ENCODE assay signal across 11 cellular contexts in the genomic region with DNA sequence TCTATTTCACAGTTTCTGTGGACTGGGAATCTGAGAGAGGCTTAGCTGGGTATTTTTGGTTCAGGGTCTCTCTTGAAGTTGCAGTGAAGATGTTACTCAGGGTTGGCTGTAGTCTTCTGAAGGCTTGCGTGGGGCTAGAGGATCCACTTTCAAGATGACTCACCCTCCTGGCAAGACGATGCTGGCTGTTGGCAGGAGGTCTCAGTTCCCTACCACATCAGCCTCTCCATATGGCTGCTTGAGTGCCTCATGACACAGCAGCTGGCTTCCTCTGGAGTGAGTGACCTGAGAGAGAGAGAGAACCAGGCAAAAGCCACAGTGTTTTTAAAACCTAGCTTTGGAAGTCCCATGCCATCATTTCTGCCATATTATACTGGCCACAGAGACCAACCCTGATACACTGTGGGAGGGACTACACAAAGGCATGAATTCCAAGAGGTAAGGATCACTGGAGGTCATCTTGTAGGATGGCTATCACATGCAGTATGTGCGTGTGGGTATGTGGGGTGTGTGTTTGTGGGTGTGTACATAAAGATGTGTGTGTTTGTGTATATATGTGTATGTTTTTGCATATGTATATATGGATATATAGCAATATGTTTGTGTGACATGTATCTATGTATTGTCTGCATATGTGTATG. TPM values are rescaled to one million over a fixed set of nuclear protein-coding genes. Genes with fewer than 3 reads are reported as not detected.
A peak's percentile ranks its signal among the peaks of the same experiment; 100 is the strongest.
DNase-seq lines count a peak whose midpoint lies in the region; FAIRE-seq and TF ChIP-seq lines count a peak whose summit lies in the region.
"Had no signal": no experiment of that assay in that cellular context is flagged by ENCODE, and none has a peak within 500 bp of the region (broad histone marks: within the 10 kb centered on the region; RNA-seq: fewer than 3 reads in every experiment).

No MANE protein-coding gene starts in this region.

- FAIRE-seq in GM12892 (lab: Jason Lieb, UNC) (peak; percentile 76), H54 (lab: Jason Lieb, UNC) (peak; percentile 96)
- FAIRE-seq: islet of Langerhans had no signal

- DNase-seq in GM12892 (ENCODE audit: insufficient read length) (no peak), H54 (ENCODE audit: insufficient read length, low spot score) (peak; percentile 78), M059J (ENCODE audit: low read depth) (peak; percentile 96), astrocyte of the cerebellum (ENCODE audit: low read depth) (peak; percentile 92), middle frontal gyrus (ENCODE audit: extremely low spot score, low spot score) (peak; percentile 32)
- no peak for DNase-seq in activated naive CD4-positive, alpha-beta T cell (lab: John Stamatoyannopoulos, UW)
- DNase-seq in effector CD8-positive, alpha-beta T cell (lab: John Stamatoyannopoulos, UW): no peak
- DNase-seq in activated CD8-positive, alpha-beta memory T cell treated with anti-CD3 and anti-CD28 coated beads for 24 hours: no peak

- H3K4me3 ChIP-seq in astrocyte of the cerebellum (ENCODE audit: low read depth, low read length): no peak overlapping the region
- H3K4me3 ChIP-seq: SK-N-MC, uterus had no signal

- no peak for TF ChIP-seq CTCF in astrocyte of the cerebellum (IDR thresholded peaks at IDR 0.05; ENCODE audit: low read depth, low read length, missing control alignments)

- no peak for TF ChIP-seq POLR2A in GM12892 (IDR thresholded peaks at IDR 0.05; ENCODE audit: low read depth, low read length)
- no peak for TF ChIP-seq POLR2A in H54 (IDR thresholded peaks at IDR 0.05; ENCODE audit: low read depth, low read length)

- in situ Hi-C loops in astrocyte of the cerebellum (cut with HindIII; ENCODE audit: low sequenced_read_pairs): loop anchor here (10.0 kb wide), 1 partner anchor 118 kb away; a partner anchor contains a TSS

RNA-seq across cellular contexts. Expression of a gene that starts 25.1 kb away (rescaled TPM):
- polyA plus RNA-seq in GM12892 (2012; ENCODE audit: missing spikeins): 67.0 TPM
- total RNA-seq in M059J (2014; rRNA removed; shearing (Covaris generic)): 75.8 and 88.2 TPM in 2 replicates

RNA-seq across cellular contexts. Expression of a gene that starts 30.1 kb away (rescaled TPM):
- polyA plus RNA-seq in GM12892 (2012; ENCODE audit: missing spikeins): not detected
- not detected in 2 replicates for total RNA-seq in M059J (2014; rRNA removed; shearing (Covaris generic))
- total RNA-seq: uterus had no signal

RNA-seq across cellular contexts. Expression of a gene that starts 53.4 kb away (rescaled TPM):
- polyA plus RNA-seq in GM12892 (2012; ENCODE audit: missing spikeins): 0.42 TPM
- total RNA-seq in M059J (2014; rRNA removed; shearing (Covaris generic)): 1.1 and 1.7 TPM in 2 replicates

RNA-seq across cellular contexts. Expression of a gene that starts 55.5 kb away (rescaled TPM):
- not detected for polyA plus RNA-seq in GM12892 (2012; ENCODE audit: missing spikeins)
- total RNA-seq in M059J (2014; rRNA removed; shearing (Covaris generic)): 0.37 TPM in 1 of 2 replicates, not detected in the other

Comparison
In these comparisons a context has a peak if more than half of its experiments do, and no peak if none do; other contexts are left out.
1. DNase-seq: peak in H54 (single experiment), M059J (single experiment), astrocyte of the cerebellum (single experiment) and middle frontal gyrus (single experiment); none in GM12892 (single experiment), activated naive CD4-positive, alpha-beta T cell (0 of 4), effector CD8-positive, alpha-beta T cell (single experiment) and activated CD8-positive, alpha-beta memory T cell treated with anti-CD3 and anti-CD28 coated beads for 24 hours (single experiment).